In genomic region chrX:55451990-55452824, GRCh38 we compare ENCODE assay signal across 8 cellular contexts.
A peak's percentile ranks its signal among the peaks of the same experiment; 100 is the strongest.
DNase-seq lines count a peak whose midpoint lies in the region; ATAC-seq and TF ChIP-seq lines count a peak whose summit lies in the region.

Gene MAGEH1, plus strand, starts transcription at chrX:55452127. Its CDS starts 248 bp downstream, at chrX:55452375.

- H3K9me3 ChIP-seq in effector memory CD4-positive, alpha-beta T cell (ENCODE audit: control insufficient read depth, low read length): no peaks in the 10 kb centered on the region

- DNase-seq in AG10803 (ENCODE audit: low read depth) (peak; percentile 79), NOMO-1 (lab: John Stamatoyannopoulos, UW; ENCODE audit: unreplicated experiment in 2 of 2) (peak; percentile 64 to 71), medulla oblongata (ENCODE audit: extremely low spot score) (peak; percentile 93)
- peak; percentile 56 to 60 for DNase-seq in activated CD8-positive, alpha-beta memory T cell treated with anti-CD3 and anti-CD28 coated beads for 4 hours (ENCODE audit: low read depth in 2 of 2)
- DNase-seq in effector memory CD4-positive, alpha-beta T cell: peak; percentile 52 to 70 (median 66)
- DNase-seq in stimulated activated CD4-positive, alpha-beta T cell treated with anti-CD3 and anti-CD28 coated beads, TNF-alpha, amount 100 ng/mL, for 48 hours (ENCODE audit: low read depth in 3 of 3): peak; percentile 46 to 70 (median 66)

- H3K4me3 ChIP-seq in AG10803 (ENCODE audit: low read length): peak within 1 kb of the TSS; percentile 77
- H3K4me3 ChIP-seq in effector memory CD4-positive, alpha-beta T cell (ENCODE audit: insufficient read depth, low read depth, low read length, poor library complexity, severe bottlenecking): peak within 1 kb of the TSS; percentile 69

- TF ChIP-seq CTCF in AG10803 (conservative IDR thresholded peaks at IDR 0.05; ENCODE audit: low read length): no peak

- ATAC-seq in GM19023 (IDR thresholded peaks at IDR 0.05; ENCODE audit: unreplicated experiment) (peak; percentile 97), HG03280 (IDR thresholded peaks at IDR 0.05; ENCODE audit: unreplicated experiment) (peak; percentile 97)

- peak within 1 kb of the TSS; percentile 85 for H3K27ac ChIP-seq in effector memory CD4-positive, alpha-beta T cell (ENCODE audit: insufficient read depth, low read length, poor library complexity, severe bottlenecking)

- no peaks in the 10 kb centered on the region for H3K36me3 ChIP-seq in effector memory CD4-positive, alpha-beta T cell (ENCODE audit: control insufficient read depth, insufficient read depth, low read length)

- no peaks in the 10 kb centered on the region for H3K27me3 ChIP-seq in effector memory CD4-positive, alpha-beta T cell (replicated peaks; ENCODE audit: control insufficient read depth, insufficient read depth, low read length, poor library complexity, severe bottlenecking)

- no peaks in the 10 kb centered on the region for H3K4me1 ChIP-seq in effector memory CD4-positive, alpha-beta T cell (ENCODE audit: control insufficient read depth, insufficient read depth, low read length, poor library complexity, severe bottlenecking)

Comparison
In these comparisons a context has a peak if more than half of its experiments do, and no peak if none do; other contexts are left out.
1. Peak in every context shown above with its lines: DNase-seq, ATAC-seq, H3K4me3 ChIP-seq and H3K27ac ChIP-seq.